In the genomic region with DNA sequence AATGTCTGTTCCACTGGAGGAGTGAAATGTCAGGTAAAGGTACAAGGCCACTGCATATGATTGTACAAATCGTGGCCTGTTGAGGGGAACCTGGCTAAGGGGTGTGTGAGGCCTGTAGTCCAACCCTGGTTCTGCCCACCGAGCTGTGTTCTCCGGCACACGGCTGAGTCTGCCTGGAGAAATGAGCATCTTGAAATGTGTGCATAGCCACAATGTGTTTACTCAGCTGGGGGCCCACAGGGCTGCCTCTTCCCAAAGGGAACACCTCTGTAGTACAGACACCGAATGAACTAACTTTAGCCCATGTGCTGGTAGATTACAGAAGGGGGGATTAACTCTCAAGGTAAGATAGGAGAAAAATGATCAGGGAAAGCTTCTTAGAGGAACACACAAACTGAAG, we compare ENCODE assay signal across 1 cellular context.
TF ChIP-seq lines count a peak whose summit lies in the region.

No MANE protein-coding gene starts in this region.

TF ChIP-seq in HepG2, 621 proteins besides CTCF, POLR2A, EP300 and RAD21 (continued from another document and continues in another):
- TF ChIP-seq NFE2L1 (CRISPR knock-in tag; IDR thresholded peaks at IDR 0.05; ENCODE audit: borderline replicate concordance): no peak
- no peak for TF ChIP-seq MTA1 (CRISPR knock-in tag; IDR thresholded peaks at IDR 0.05; ENCODE audit: borderline replicate concordance)
- peak; percentile 51 for TF ChIP-seq HDAC1 (CRISPR knock-in tag; IDR thresholded peaks at IDR 0.05)
- no peak for TF ChIP-seq ZNF724P (CRISPR knock-in tag; IDR thresholded peaks at IDR 0.05; ENCODE audit: borderline replicate concordance)
- TF ChIP-seq, protein P1, sequence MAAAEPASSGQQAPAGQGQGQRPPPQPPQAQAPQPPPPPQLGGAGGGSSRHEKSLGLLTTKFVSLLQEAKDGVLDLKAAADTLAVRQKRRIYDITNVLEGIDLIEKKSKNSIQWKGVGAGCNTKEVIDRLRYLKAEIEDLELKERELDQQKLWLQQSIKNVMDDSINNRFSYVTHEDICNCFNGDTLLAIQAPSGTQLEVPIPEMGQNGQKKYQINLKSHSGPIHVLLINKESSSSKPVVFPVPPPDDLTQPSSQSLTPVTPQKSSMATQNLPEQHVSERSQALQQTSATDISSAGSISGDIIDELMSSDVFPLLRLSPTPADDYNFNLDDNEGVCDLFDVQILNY (CRISPR knock-in tag; conservative IDR thresholded peaks at IDR 0.05): no peak
- TF ChIP-seq, protein P2, sequence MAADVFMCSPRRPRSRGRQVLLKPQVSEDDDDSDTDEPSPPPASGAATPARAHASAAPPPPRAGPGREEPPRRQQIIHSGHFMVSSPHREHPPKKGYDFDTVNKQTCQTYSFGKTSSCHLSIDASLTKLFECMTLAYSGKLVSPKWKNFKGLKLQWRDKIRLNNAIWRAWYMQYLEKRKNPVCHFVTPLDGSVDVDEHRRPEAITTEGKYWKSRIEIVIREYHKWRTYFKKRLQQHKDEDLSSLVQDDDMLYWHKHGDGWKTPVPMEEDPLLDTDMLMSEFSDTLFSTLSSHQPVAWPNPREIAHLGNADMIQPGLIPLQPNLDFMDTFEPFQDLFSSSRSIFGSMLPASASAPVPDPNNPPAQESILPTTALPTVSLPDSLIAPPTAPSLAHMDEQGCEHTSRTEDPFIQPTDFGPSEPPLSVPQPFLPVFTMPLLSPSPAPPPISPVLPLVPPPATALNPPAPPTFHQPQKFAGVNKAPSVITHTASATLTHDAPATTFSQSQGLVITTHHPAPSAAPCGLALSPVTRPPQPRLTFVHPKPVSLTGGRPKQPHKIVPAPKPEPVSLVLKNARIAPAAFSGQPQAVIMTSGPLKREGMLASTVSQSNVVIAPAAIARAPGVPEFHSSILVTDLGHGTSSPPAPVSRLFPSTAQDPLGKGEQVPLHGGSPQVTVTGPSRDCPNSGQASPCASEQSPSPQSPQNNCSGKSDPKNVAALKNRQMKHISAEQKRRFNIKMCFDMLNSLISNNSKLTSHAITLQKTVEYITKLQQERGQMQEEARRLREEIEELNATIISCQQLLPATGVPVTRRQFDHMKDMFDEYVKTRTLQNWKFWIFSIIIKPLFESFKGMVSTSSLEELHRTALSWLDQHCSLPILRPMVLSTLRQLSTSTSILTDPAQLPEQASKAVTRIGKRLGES (CRISPR knock-in tag; IDR thresholded peaks at IDR 0.05; ENCODE audit: borderline replicate concordance): no peak
- no peak; the same call in 1 of the 2 replicates for TF ChIP-seq FOXC1 (CRISPR knock-in tag; IDR thresholded peaks at IDR 0.05; ENCODE audit: borderline replicate concordance)
- no peak for TF ChIP-seq EZH2 (conservative IDR thresholded peaks at IDR 0.05; ENCODE audit: low read depth, low read length)
- TF ChIP-seq SNRNP70 (IDR thresholded peaks at IDR 0.05; ENCODE audit: low read depth, low read length): no peak
- TF ChIP-seq, protein P3, sequence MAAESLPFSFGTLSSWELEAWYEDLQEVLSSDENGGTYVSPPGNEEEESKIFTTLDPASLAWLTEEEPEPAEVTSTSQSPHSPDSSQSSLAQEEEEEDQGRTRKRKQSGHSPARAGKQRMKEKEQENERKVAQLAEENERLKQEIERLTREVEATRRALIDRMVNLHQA (CRISPR knock-in tag; IDR thresholded peaks at IDR 0.05): no peak
- TF ChIP-seq SYNCRIP (IDR thresholded peaks at IDR 0.05; ENCODE audit: insufficient read depth, low read depth, low read length): no peak
- TF ChIP-seq ZNF7 (CRISPR knock-in tag; IDR thresholded peaks at IDR 0.05): no peak
- TF ChIP-seq ZFP82 (CRISPR knock-in tag; IDR thresholded peaks at IDR 0.05; ENCODE audit: borderline replicate concordance): no peak
- TF ChIP-seq ZFX (CRISPR knock-in tag; IDR thresholded peaks at IDR 0.05; ENCODE audit: low read depth): 0 out of 2 replicates have a peak, but pooled peaks have one; percentile 21
- TF ChIP-seq NR1H2 (CRISPR knock-in tag; IDR thresholded peaks at IDR 0.05; ENCODE audit: borderline replicate concordance, low read depth): no peak
- TF ChIP-seq, protein P4, sequence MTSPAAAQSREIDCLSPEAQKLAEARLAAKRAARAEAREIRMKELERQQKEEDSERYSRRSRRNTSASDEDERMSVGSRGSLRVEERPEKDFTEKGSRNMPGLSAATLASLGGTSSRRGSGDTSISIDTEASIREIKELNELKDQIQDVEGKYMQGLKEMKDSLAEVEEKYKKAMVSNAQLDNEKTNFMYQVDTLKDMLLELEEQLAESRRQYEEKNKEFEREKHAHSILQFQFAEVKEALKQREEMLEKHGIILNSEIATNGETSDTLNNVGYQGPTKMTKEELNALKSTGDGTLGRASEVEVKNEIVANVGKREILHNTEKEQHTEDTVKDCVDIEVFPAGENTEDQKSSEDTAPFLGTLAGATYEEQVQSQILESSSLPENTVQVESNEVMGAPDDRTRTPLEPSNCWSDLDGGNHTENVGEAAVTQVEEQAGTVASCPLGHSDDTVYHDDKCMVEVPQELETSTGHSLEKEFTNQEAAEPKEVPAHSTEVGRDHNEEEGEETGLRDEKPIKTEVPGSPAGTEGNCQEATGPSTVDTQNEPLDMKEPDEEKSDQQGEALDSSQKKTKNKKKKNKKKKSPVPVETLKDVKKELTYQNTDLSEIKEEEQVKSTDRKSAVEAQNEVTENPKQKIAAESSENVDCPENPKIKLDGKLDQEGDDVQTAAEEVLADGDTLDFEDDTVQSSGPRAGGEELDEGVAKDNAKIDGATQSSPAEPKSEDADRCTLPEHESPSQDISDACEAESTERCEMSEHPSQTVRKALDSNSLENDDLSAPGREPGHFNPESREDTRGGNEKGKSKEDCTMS (CRISPR knock-in tag; conservative IDR thresholded peaks at IDR 0.05): no peak
- TF ChIP-seq, protein P5, sequence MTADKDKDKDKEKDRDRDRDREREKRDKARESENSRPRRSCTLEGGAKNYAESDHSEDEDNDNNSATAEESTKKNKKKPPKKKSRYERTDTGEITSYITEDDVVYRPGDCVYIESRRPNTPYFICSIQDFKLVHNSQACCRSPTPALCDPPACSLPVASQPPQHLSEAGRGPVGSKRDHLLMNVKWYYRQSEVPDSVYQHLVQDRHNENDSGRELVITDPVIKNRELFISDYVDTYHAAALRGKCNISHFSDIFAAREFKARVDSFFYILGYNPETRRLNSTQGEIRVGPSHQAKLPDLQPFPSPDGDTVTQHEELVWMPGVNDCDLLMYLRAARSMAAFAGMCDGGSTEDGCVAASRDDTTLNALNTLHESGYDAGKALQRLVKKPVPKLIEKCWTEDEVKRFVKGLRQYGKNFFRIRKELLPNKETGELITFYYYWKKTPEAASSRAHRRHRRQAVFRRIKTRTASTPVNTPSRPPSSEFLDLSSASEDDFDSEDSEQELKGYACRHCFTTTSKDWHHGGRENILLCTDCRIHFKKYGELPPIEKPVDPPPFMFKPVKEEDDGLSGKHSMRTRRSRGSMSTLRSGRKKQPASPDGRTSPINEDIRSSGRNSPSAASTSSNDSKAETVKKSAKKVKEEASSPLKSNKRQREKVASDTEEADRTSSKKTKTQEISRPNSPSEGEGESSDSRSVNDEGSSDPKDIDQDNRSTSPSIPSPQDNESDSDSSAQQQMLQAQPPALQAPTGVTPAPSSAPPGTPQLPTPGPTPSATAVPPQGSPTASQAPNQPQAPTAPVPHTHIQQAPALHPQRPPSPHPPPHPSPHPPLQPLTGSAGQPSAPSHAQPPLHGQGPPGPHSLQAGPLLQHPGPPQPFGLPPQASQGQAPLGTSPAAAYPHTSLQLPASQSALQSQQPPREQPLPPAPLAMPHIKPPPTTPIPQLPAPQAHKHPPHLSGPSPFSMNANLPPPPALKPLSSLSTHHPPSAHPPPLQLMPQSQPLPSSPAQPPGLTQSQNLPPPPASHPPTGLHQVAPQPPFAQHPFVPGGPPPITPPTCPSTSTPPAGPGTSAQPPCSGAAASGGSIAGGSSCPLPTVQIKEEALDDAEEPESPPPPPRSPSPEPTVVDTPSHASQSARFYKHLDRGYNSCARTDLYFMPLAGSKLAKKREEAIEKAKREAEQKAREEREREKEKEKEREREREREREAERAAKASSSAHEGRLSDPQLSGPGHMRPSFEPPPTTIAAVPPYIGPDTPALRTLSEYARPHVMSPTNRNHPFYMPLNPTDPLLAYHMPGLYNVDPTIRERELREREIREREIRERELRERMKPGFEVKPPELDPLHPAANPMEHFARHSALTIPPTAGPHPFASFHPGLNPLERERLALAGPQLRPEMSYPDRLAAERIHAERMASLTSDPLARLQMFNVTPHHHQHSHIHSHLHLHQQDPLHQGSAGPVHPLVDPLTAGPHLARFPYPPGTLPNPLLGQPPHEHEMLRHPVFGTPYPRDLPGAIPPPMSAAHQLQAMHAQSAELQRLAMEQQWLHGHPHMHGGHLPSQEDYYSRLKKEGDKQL (CRISPR knock-in tag; IDR thresholded peaks at IDR 0.05; ENCODE audit: low read depth): no peak
- no peak for TF ChIP-seq CAMTA2 (CRISPR knock-in tag; IDR thresholded peaks at IDR 0.05; ENCODE audit: borderline replicate concordance)
- TF ChIP-seq SAP130 (CRISPR knock-in tag; IDR thresholded peaks at IDR 0.05; ENCODE audit: low read depth): 0 out of 2 replicates have a peak, but pooled peaks have one; percentile 29
- TF ChIP-seq, protein P6, sequence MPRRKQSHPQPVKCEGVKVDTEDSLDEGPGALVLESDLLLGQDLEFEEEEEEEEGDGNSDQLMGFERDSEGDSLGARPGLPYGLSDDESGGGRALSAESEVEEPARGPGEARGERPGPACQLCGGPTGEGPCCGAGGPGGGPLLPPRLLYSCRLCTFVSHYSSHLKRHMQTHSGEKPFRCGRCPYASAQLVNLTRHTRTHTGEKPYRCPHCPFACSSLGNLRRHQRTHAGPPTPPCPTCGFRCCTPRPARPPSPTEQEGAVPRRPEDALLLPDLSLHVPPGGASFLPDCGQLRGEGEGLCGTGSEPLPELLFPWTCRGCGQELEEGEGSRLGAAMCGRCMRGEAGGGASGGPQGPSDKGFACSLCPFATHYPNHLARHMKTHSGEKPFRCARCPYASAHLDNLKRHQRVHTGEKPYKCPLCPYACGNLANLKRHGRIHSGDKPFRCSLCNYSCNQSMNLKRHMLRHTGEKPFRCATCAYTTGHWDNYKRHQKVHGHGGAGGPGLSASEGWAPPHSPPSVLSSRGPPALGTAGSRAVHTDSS (CRISPR knock-in tag; conservative IDR thresholded peaks at IDR 0.05): no peak
- no peak for TF ChIP-seq ZBTB21 (CRISPR knock-in tag; IDR thresholded peaks at IDR 0.05)
- TF ChIP-seq ZNF816 (CRISPR knock-in tag; IDR thresholded peaks at IDR 0.05; ENCODE audit: borderline replicate concordance): no peak
- TF ChIP-seq EEA1 (CRISPR knock-in tag; IDR thresholded peaks at IDR 0.05; ENCODE audit: borderline replicate concordance): no peak
- TF ChIP-seq, protein P7, sequence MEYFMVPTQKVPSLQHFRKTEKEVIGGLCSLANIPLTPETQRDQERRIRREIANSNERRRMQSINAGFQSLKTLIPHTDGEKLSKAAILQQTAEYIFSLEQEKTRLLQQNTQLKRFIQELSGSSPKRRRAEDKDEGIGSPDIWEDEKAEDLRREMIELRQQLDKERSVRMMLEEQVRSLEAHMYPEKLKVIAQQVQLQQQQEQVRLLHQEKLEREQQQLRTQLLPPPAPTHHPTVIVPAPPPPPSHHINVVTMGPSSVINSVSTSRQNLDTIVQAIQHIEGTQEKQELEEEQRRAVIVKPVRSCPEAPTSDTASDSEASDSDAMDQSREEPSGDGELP (IDR thresholded peaks at IDR 0.05; ENCODE audit: borderline replicate concordance, low read depth): peak; percentile 95
- TF ChIP-seq, protein P8, sequence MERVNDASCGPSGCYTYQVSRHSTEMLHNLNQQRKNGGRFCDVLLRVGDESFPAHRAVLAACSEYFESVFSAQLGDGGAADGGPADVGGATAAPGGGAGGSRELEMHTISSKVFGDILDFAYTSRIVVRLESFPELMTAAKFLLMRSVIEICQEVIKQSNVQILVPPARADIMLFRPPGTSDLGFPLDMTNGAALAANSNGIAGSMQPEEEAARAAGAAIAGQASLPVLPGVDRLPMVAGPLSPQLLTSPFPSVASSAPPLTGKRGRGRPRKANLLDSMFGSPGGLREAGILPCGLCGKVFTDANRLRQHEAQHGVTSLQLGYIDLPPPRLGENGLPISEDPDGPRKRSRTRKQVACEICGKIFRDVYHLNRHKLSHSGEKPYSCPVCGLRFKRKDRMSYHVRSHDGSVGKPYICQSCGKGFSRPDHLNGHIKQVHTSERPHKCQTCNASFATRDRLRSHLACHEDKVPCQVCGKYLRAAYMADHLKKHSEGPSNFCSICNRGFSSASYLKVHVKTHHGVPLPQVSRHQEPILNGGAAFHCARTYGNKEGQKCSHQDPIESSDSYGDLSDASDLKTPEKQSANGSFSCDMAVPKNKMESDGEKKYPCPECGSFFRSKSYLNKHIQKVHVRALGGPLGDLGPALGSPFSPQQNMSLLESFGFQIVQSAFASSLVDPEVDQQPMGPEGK (CRISPR knock-in tag; IDR thresholded peaks at IDR 0.05): peak; percentile 70
- TF ChIP-seq, protein P9, sequence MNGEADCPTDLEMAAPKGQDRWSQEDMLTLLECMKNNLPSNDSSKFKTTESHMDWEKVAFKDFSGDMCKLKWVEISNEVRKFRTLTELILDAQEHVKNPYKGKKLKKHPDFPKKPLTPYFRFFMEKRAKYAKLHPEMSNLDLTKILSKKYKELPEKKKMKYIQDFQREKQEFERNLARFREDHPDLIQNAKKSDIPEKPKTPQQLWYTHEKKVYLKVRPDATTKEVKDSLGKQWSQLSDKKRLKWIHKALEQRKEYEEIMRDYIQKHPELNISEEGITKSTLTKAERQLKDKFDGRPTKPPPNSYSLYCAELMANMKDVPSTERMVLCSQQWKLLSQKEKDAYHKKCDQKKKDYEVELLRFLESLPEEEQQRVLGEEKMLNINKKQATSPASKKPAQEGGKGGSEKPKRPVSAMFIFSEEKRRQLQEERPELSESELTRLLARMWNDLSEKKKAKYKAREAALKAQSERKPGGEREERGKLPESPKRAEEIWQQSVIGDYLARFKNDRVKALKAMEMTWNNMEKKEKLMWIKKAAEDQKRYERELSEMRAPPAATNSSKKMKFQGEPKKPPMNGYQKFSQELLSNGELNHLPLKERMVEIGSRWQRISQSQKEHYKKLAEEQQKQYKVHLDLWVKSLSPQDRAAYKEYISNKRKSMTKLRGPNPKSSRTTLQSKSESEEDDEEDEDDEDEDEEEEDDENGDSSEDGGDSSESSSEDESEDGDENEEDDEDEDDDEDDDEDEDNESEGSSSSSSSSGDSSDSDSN (CRISPR knock-in tag; IDR thresholded peaks at IDR 0.05): peak; percentile 40; the same call in 1 of the 2 replicates
- no peak for TF ChIP-seq SOX6 (IDR thresholded peaks at IDR 0.05)
- peak; percentile 20; the same call in 1 of the 2 replicates for TF ChIP-seq SOX6 (CRISPR knock-in tag; IDR thresholded peaks at IDR 0.05)
- no peak for TF ChIP-seq ZNF746 (CRISPR knock-in tag; IDR thresholded peaks at IDR 0.05)
- TF ChIP-seq IRF2 (CRISPR knock-in tag; IDR thresholded peaks at IDR 0.05): no peak
- no peak for TF ChIP-seq DBP (CRISPR knock-in tag; IDR thresholded peaks at IDR 0.05; ENCODE audit: not compliant biosample characterization)
- peak; percentile 44; the same call in 1 of the 2 replicates for TF ChIP-seq SIN3A (IDR thresholded peaks at IDR 0.05; ENCODE audit: borderline replicate concordance, low read depth, low read length)
- no peak for TF ChIP-seq TBP (CRISPR knock-in tag; IDR thresholded peaks at IDR 0.05)
